Comparison of ENCODE assay signal across 11 cellular contexts in the genomic region with DNA sequence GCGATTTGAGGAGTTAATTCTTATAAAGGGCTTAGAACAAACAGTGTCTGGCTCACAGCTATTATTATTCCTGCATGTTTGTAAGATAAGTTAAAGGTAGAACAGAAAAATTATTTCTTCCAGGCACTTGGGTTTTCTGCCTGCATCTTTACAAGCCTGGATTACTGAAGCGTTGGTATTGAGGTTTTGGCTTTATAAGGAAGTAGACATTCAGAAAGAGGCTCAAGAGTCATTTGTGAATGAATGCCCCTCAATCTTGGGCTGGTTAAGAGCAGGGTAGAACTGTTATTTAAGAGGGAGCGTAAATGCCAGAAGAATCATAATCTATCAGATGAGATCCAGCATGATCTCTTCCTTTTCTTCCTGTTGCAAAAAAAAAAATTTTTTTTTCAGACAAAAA.
DNase-seq lines count a peak whose midpoint lies in the region; ATAC-seq and TF ChIP-seq lines count a peak whose summit lies in the region.
"Had no signal": no experiment of that assay in that cellular context is flagged by ENCODE, and none has a peak within 500 bp of the region (broad histone marks: within the 10 kb centered on the region; RNA-seq: fewer than 3 reads in every experiment).

No MANE protein-coding gene starts in this region.

- H3K27ac Mint-ChIP-seq in stimulated activated naive B cell treated with anti-CD40 and anti-IgM and Interleukin-4, amounts not matched to agents 10 μg/mL and 1 μg/mL and 100 μg/mL, for 72 hours: no peak overlapping the region

- peak overlapping the region; percentile 100 for H3K27ac ChIP-seq in hepatocyte

- no peaks in the 10 kb centered on the region for H3K9me3 ChIP-seq in hepatocyte (ENCODE audit: low read depth)

- H3K79me2 ChIP-seq in hepatocyte: no peaks in the 10 kb centered on the region

- H3K4me1 Mint-ChIP-seq in stimulated activated naive B cell treated with anti-CD40 and anti-IgM and Interleukin-4, amounts not matched to agents 10 μg/mL and 1 μg/mL and 100 μg/mL, for 72 hours: peaks cover 16 to 35% of the 10 kb centered on the region in 2 donors

- peak; percentile 17 to 29 for ATAC-seq in stimulated activated naive B cell treated with anti-CD40 and anti-IgM and Interleukin-4, amounts not matched to agents 10 μg/mL and 1 μg/mL and 100 μg/mL, for 72 hours (replicated peaks)
- ATAC-seq in HG02840 (IDR thresholded peaks at IDR 0.05; ENCODE audit: low FRiP score, unreplicated experiment): no peak

- DNase-seq in NCI-H2227 treated with DMSO at 0.1 percent for 48 hours (lab: John Stamatoyannopoulos, UW) (peak; percentile 23), NCI-H2227 (lab: John Stamatoyannopoulos, UW; ENCODE audit: unreplicated experiment) (no peak), OCI-M1 (lab: John Stamatoyannopoulos, UW) (peak; percentile 30), hepatocyte (ENCODE audit: low spot score) (no peak), COLO668 (lab: John Stamatoyannopoulos, UW; ENCODE audit: unreplicated experiment) (no peak), head of caudate nucleus (no peak)
- DNase-seq in stimulated activated naive B cell treated with anti-CD40 and anti-IgM and Interleukin-4, amounts not matched to agents 10 μg/mL and 1 μg/mL and 100 μg/mL, for 72 hours: no peak
- DNase-seq: 8988T; activated naive CD4-positive, alpha-beta T cell treated with anti-CD3 and anti-CD28 coated beads, Interleukin-2, amount 50 U/mL, for 16 hours; NCI-H526 treated with DMSO at 0.1 percent for 48 hours had no signal

- H3K4me1 ChIP-seq in hepatocyte (ENCODE audit: insufficient read depth): peaks cover 20% of the 10 kb centered on the region

- H3K4me2 ChIP-seq in hepatocyte: peak overlapping the region; percentile 81

- no peaks in the 10 kb centered on the region for H3K27me3 Mint-ChIP-seq in stimulated activated naive B cell treated with anti-CD40 and anti-IgM and Interleukin-4, amounts not matched to agents 10 μg/mL and 1 μg/mL and 100 μg/mL, for 72 hours

- H3K4me3 Mint-ChIP-seq in stimulated activated naive B cell treated with anti-CD40 and anti-IgM and Interleukin-4, amounts not matched to agents 10 μg/mL and 1 μg/mL and 100 μg/mL, for 72 hours: peak overlapping the region in 1 of 2 donors; percentile 13

- intact Hi-C loops in head of caudate nucleus (cut with DNase I): no loop called here

- H3K9me2 ChIP-seq in hepatocyte (replicated peaks; ENCODE audit: insufficient read depth): no peaks in the 10 kb centered on the region

- no peaks in the 10 kb centered on the region for H3K9me3 Mint-ChIP-seq in stimulated activated naive B cell treated with anti-CD40 and anti-IgM and Interleukin-4, amounts not matched to agents 10 μg/mL and 1 μg/mL and 100 μg/mL, for 72 hours

- 51% methylated on average over 3 of the region's 3 CpGs for WGBS in hepatocyte (ENCODE audit: low lambda C conversion rate, missing lambda C conversion rate)

- H3K4me3 ChIP-seq in hepatocyte: no peak overlapping the region

- peak overlapping the region; percentile 88 for H2AFZ ChIP-seq in hepatocyte

- no peak for TF ChIP-seq CTCF in hepatocyte (IDR thresholded peaks at IDR 0.05; ENCODE audit: poor library complexity)

- H3K36me3 Mint-ChIP-seq in stimulated activated naive B cell treated with anti-CD40 and anti-IgM and Interleukin-4, amounts not matched to agents 10 μg/mL and 1 μg/mL and 100 μg/mL, for 72 hours: peaks cover 0 to 4% of the 10 kb centered on the region in 2 donors

- H3K36me3 ChIP-seq in hepatocyte (replicated peaks; ENCODE audit: insufficient read depth, low read depth): no peaks in the 10 kb centered on the region

- no peaks in the 10 kb centered on the region for H3K27me3 ChIP-seq in hepatocyte

- no peaks in the 10 kb centered on the region for H4K20me1 ChIP-seq in hepatocyte (ENCODE audit: insufficient read depth, poor library complexity, severe bottlenecking)

Comparison
In these comparisons a context has a peak if more than half of its experiments do, and no peak if none do; other contexts are left out.
1. DNase-seq: peak in NCI-H2227 treated with DMSO at 0.1 percent for 48 hours (single experiment) and OCI-M1 (single experiment); none in NCI-H2227 (single experiment), hepatocyte (single experiment), stimulated activated naive B cell treated with anti-CD40 and anti-IgM and Interleukin-4, amounts not matched to agents 10 μg/mL and 1 μg/mL and 100 μg/mL, for 72 hours (single experiment), COLO668 (single experiment) and head of caudate nucleus (0 of 42).